In the genomic region with DNA sequence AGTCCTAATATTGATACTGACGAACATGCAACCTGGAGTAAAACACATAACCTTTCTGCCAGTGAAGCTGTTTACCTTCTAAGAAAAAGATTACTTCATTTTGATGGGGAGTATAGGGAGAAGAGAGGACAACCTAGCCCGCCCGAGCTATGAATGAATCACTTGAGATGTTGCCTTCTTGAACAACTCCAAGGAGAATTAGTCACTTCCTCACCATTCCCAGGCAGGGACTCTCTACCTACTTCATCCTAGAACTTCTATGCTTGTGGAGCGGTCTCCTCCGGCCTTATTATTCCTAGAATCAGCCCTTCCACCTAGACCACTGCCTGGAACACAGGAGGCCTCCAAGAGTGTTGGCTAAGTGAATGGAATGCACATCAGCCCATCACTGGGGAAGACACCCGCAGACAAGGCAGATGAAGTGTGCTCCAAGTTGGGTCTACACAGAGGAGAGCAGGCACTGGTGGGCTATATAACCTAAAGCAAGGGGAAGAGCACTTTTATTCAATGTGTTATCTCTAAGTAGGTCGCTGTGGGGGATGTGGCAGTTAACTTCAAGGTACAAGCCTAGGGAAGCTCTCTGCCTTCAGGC, we compare ENCODE assay signal across 13 cellular contexts. TPM values are rescaled to one million over a fixed set of nuclear protein-coding genes. Genes with fewer than 3 reads are reported as not detected.
A peak's percentile ranks its signal among the peaks of the same experiment; 100 is the strongest.
DNase-seq lines count a peak whose midpoint lies in the region; ATAC-seq, FAIRE-seq and TF ChIP-seq lines count a peak whose summit lies in the region.
"Had no signal": no experiment of that assay in that cellular context is flagged by ENCODE, and none has a peak within 500 bp of the region (broad histone marks: within the 10 kb centered on the region; RNA-seq: fewer than 3 reads in every experiment).

No MANE protein-coding gene starts in this region.

- intact Hi-C loops in kidney (cut with DNase I), result no loop called here
- intact Hi-C loops in esophagus squamous epithelium (cut with DNase I), result no loop called here

- H3K9me3 ChIP-seq in kidney (ENCODE audit: control insufficient read depth in 1 of 2, low read length in 2 of 2) (no peaks in the 10 kb centered on the region), esophagus squamous epithelium (no peaks in the 10 kb centered on the region)

- no peaks in the 10 kb centered on the region for H3K27me3 ChIP-seq in esophagus squamous epithelium
- H3K27me3 ChIP-seq: cardiac muscle cell had no signal

- no peak overlapping the region for H3K9ac ChIP-seq in kidney (ENCODE audit: low read length in 2 of 2)

- no peak for ATAC-seq in HG03442 (IDR thresholded peaks at IDR 0.05; ENCODE audit: unreplicated experiment)

- peak; percentile 91 for DNase-seq in ELR (ENCODE audit: low read depth)
- DNase-seq in RPMI7951 (ENCODE audit: low read depth), result peak; percentile 51
- DNase-seq in fibroblast of mammary gland (ENCODE audit: low read depth), result peak; percentile 82
- DNase-seq in pulmonary artery endothelial cell (ENCODE audit: low read depth, low spot score), result peak; percentile 20
- DNase-seq in NOMO-1 (lab: John Stamatoyannopoulos, UW; ENCODE audit: unreplicated experiment in 2 of 2), result no peak
- DNase-seq in kidney, result no peak
- no peak for DNase-seq in esophagus squamous epithelium (lab: John Stamatoyannopoulos, UW)
- DNase-seq: activated CD4-positive, alpha-beta T cell treated with anti-CD3 and anti-CD28 coated beads for 1 hour; activated T-cell treated with anti-CD3 and anti-CD28 coated beads, Interleukin-2, amount 50 U/mL, for 48 hours; DMS153; foreskin melanocyte had no signal

- TF ChIP-seq POLR2A in esophagus squamous epithelium (IDR thresholded peaks at IDR 0.05), result no peak

- H3K27ac ChIP-seq in kidney (ENCODE audit: low read depth in 2 of 2, low read length in 2 of 2), result no peak overlapping the region
- no peak overlapping the region for H3K27ac ChIP-seq in esophagus squamous epithelium
- H3K27ac ChIP-seq: cardiac muscle cell had no signal

- TF ChIP-seq CTCF in fibroblast of mammary gland (conservative IDR thresholded peaks at IDR 0.05; ENCODE audit: control insufficient read depth, insufficient read depth, low read depth, low read length) (no peak), kidney (IDR thresholded peaks at IDR 0.05; ENCODE audit: borderline replicate concordance, extremely low read depth, insufficient read depth) (no peak), esophagus squamous epithelium (IDR thresholded peaks at IDR 0.05) (no peak)

- no peak for FAIRE-seq in kidney (lab: Jason Lieb, UNC)

- H3K4me3 ChIP-seq in fibroblast of mammary gland (ENCODE audit: control insufficient read depth, low read depth, low read length) (no peak overlapping the region), kidney (ENCODE audit: low read length in 2 of 2) (no peak overlapping the region), esophagus squamous epithelium (no peak overlapping the region)
- H3K4me3 ChIP-seq: cardiac muscle cell had no signal

- 66 to 68% methylated on average over 5 to 7 of the region's 7 CpGs for WGBS in esophagus squamous epithelium, 2 donors

- H3K36me3 ChIP-seq in kidney (ENCODE audit: control insufficient read depth in 1 of 2, insufficient read depth in 2 of 2, low read length in 2 of 2) (no peaks in the 10 kb centered on the region), esophagus squamous epithelium (no peaks in the 10 kb centered on the region)
- H3K36me3 ChIP-seq: cardiac muscle cell had no signal

- H3K4me1 ChIP-seq in kidney (ENCODE audit: control insufficient read depth in 1 of 2, insufficient read depth in 1 of 2, low read depth in 1 of 2, low read length in 2 of 2) (peaks cover 0 to 11% of the 10 kb centered on the region in 2 donors), esophagus squamous epithelium (peaks cover 0 to 42% (median 7%) of the 10 kb centered on the region in 3 donors)

RNA-seq across cellular contexts. Expression of a gene that starts 57.5 kb away (rescaled TPM):
- total RNA-seq in RPMI7951 (2014; rRNA removed; shearing (Covaris generic)), result 21.9 and 27.4 TPM in 2 replicates
- total RNA-seq in pulmonary artery endothelial cell (3.9 and 5.1 TPM in 2 replicates), kidney (27.1 TPM), esophagus squamous epithelium (10 to 100 TPM; 17.4 to 27.6 (median 20.6) TPM)
- 15.9 TPM for polyA plus RNA-seq in kidney (ENCODE audit: insufficient read depth, low read depth, low replicate concordance)

Comparison
In these comparisons a context has a peak if more than half of its experiments do, and no peak if none do; other contexts are left out.
1. DNase-seq: peak in ELR (single experiment), RPMI7951 (single experiment), fibroblast of mammary gland (single experiment) and pulmonary artery endothelial cell (single experiment); none in NOMO-1 (0 of 2), kidney (single experiment) and esophagus squamous epithelium (single experiment).